Comparison of ENCODE assay signal across 16 cellular contexts in genomic region chr11:61222692-61223091, GRCh38. TPM values are rescaled to one million over a fixed set of nuclear protein-coding genes. Genes with fewer than 3 reads are reported as not detected.
DNase-seq lines count a peak whose midpoint lies in the region; ATAC-seq and TF ChIP-seq lines count a peak whose summit lies in the region.
"Not testable (repeated sequence)": the region's sequence is repeated elsewhere in the genome, so short reads cannot be mapped to it uniquely, and the experiment has no call there.
"Had no signal": no experiment of that assay in that cellular context is flagged by ENCODE, and none has a peak within 500 bp of the region (broad histone marks: within the 10 kb centered on the region; RNA-seq: fewer than 3 reads in every experiment).

No MANE protein-coding gene starts in this region.

- no CpG with 5 or more reads among the region's 5 CpGs for WGBS in heart right ventricle, 2 donors
- no CpG with 5 or more reads among the region's 5 CpGs for WGBS in right cardiac atrium
- WGBS in right lobe of liver (ENCODE audit: insufficient coverage, low coverage, low lambda C conversion rate, missing lambda C conversion rate) = no CpG with 5 or more reads among the region's 5 CpGs

- H3K36me3 Mint-ChIP-seq in naive thymus-derived CD4-positive, alpha-beta T cell = not testable (repeated sequence)

- DNase-seq in Right ventricle myocardium inferior (ENCODE audit: missing footprints); heart right ventricle; right cardiac atrium; right lobe of liver; naive thymus-derived CD4-positive, alpha-beta T cell; upper lobe of right lung: not testable (repeated sequence)

- H3K27me3 Mint-ChIP-seq in naive thymus-derived CD4-positive, alpha-beta T cell = not testable (repeated sequence)

- H3K27me3 ChIP-seq in heart right ventricle; right cardiac atrium (ENCODE audit: control insufficient read depth, insufficient read depth); right lobe of liver; naive thymus-derived CD4-positive, alpha-beta T cell (ENCODE audit: control insufficient read depth in 2 of 2, insufficient read depth in 2 of 2, low read length in 2 of 2); upper lobe of right lung: not testable (repeated sequence)

- CTCF ChIA-PET in naive thymus-derived CD4-positive, alpha-beta T cell (lab: Charles Lee) = not testable (repeated sequence)

- not testable (repeated sequence) for H3K4me3 Mint-ChIP-seq in naive thymus-derived CD4-positive, alpha-beta T cell

- not testable (repeated sequence) for TF ChIP-seq POLR2A in right lobe of liver (IDR thresholded peaks at IDR 0.05)

- not testable (repeated sequence) for H3K9me3 Mint-ChIP-seq in naive thymus-derived CD4-positive, alpha-beta T cell

- not testable (repeated sequence) for H3K4me1 ChIP-seq in heart right ventricle; right cardiac atrium (ENCODE audit: control insufficient read depth, insufficient read depth, low read length); right lobe of liver; naive thymus-derived CD4-positive, alpha-beta T cell (ENCODE audit: control insufficient read depth in 2 of 2, insufficient read depth in 2 of 2, low read length in 2 of 2); upper lobe of right lung

- ATAC-seq in Right ventricle myocardium inferior (peak; percentile 68), heart right ventricle (peak in 6 of 8 donors; percentile 28 to 59 (median 42)), right cardiac atrium (peak; percentile 34 to 39), right lobe of liver (peak; percentile 30 to 73 (median 52)), upper lobe of right lung (peak; percentile 81)
- peak; percentile 49 for ATAC-seq in naive thymus-derived CD4-positive, alpha-beta T cell

- intact Hi-C loops in Right ventricle myocardium inferior (cut with DNase I); heart right ventricle (cut with DNase I); right cardiac atrium (cut with DNase I); right lobe of liver (cut with DNase I); naive thymus-derived CD4-positive, alpha-beta T cell (cut with micrococcal nuclease); upper lobe of right lung (cut with DNase I): not testable (repeated sequence)

- not testable (repeated sequence) for H3K4me1 Mint-ChIP-seq in naive thymus-derived CD4-positive, alpha-beta T cell

- H3K9me3 ChIP-seq in heart right ventricle; right cardiac atrium (ENCODE audit: control insufficient read depth, low read length); right lobe of liver; naive thymus-derived CD4-positive, alpha-beta T cell (ENCODE audit: control insufficient read depth in 2 of 3, low read length in 3 of 3); upper lobe of right lung: not testable (repeated sequence)

- not testable (repeated sequence) for H3K27ac Mint-ChIP-seq in naive thymus-derived CD4-positive, alpha-beta T cell

- POLR2A ChIA-PET in naive thymus-derived CD4-positive, alpha-beta T cell (lab: Charles Lee) = not testable (repeated sequence)

- not testable (repeated sequence) for H3K36me3 ChIP-seq in heart right ventricle; right lobe of liver; naive thymus-derived CD4-positive, alpha-beta T cell (ENCODE audit: control insufficient read depth in 2 of 3, insufficient read depth in 3 of 3, low read length in 3 of 3); upper lobe of right lung

- not testable (repeated sequence) for TF ChIP-seq CTCF in heart right ventricle (IDR thresholded peaks at IDR 0.05); right lobe of liver (IDR thresholded peaks at IDR 0.05); upper lobe of right lung (IDR thresholded peaks at IDR 0.05)

- not testable (repeated sequence) for H3K27ac ChIP-seq in heart right ventricle; right cardiac atrium (ENCODE audit: low read length); right lobe of liver; naive thymus-derived CD4-positive, alpha-beta T cell (ENCODE audit: low read depth, low read length); upper lobe of right lung

- not testable (repeated sequence) for H3K4me3 ChIP-seq in heart right ventricle; right cardiac atrium (ENCODE audit: low read length); right lobe of liver; naive thymus-derived CD4-positive, alpha-beta T cell (ENCODE audit: low read length); upper lobe of right lung

RNA-seq across cellular contexts. Expression of gene PGA4, which starts 0.5 kb away (rescaled TPM):
- total RNA-seq in Right ventricle myocardium inferior = not detected
- 1 to 10 TPM in 2 of 10 donors, under 1 TPM in 1, not detected in 7; 0.76 to 2.6 (median 2.6) TPM for total RNA-seq in heart right ventricle
- 1 to 10 TPM in 1 of 2 donors, not detected in 1; 1.7 TPM for polyA plus RNA-seq in heart right ventricle
- 1 to 10 TPM in 2 of 4 donors, under 1 TPM in 2; 0.71 to 7.4 (median 2.8) TPM for total RNA-seq in right cardiac atrium
- polyA plus RNA-seq in right cardiac atrium = 4.1 TPM
- 1 to 10 TPM in 1 of 6 experiments, under 1 TPM in 3, not detected in 2; 0.15 to 1.5 (median 0.52) TPM for total RNA-seq in right lobe of liver
- total RNA-seq in naive thymus-derived CD4-positive, alpha-beta T cell = 1 to 10 TPM in 1 of 5 experiments, not detected in 4; 1.9 TPM
- not detected for polyA plus RNA-seq in naive thymus-derived CD4-positive, alpha-beta T cell
- total RNA-seq in upper lobe of right lung = 0.67 TPM
- total RNA-seq: A172; A673; Calu3; CD4-positive, alpha-beta memory T cell; Daoy; G401; GM23338; H4; H9 had no signal
- polyA plus RNA-seq: BJ; CD4-positive, alpha-beta memory T cell had no signal

RNA-seq across cellular contexts. Expression of gene PGA5, which starts 18.3 kb away (rescaled TPM):
- total RNA-seq in Right ventricle myocardium inferior = 0.95 TPM
- under 1 TPM in 4 of 10 donors, not detected in 6; 0.30 to 0.93 (median 0.60) TPM for total RNA-seq in heart right ventricle
- under 1 TPM; 0.14 to 0.66 TPM for polyA plus RNA-seq in heart right ventricle
- 1 to 10 TPM in 2 of 4 donors, under 1 TPM in 2; 0.54 to 3.4 (median 0.81) TPM for total RNA-seq in right cardiac atrium
- 3.6 TPM for polyA plus RNA-seq in right cardiac atrium
- under 1 TPM in 2 of 6 experiments, not detected in 4; 0.20 to 1.00 TPM for total RNA-seq in right lobe of liver
- total RNA-seq in naive thymus-derived CD4-positive, alpha-beta T cell = not detected
- polyA plus RNA-seq in naive thymus-derived CD4-positive, alpha-beta T cell = not detected
- total RNA-seq in upper lobe of right lung = not detected
- total RNA-seq: A172; A673; Calu3; CD4-positive, alpha-beta memory T cell; Daoy; G401; H4 had no signal
- polyA plus RNA-seq: BJ; CD4-positive, alpha-beta memory T cell had no signal

RNA-seq across cellular contexts. Expression of gene PGA3, which starts 19.4 kb away (rescaled TPM):
- total RNA-seq in Right ventricle myocardium inferior (1.2 TPM), heart right ventricle (under 1 TPM in 4 of 10 donors, not detected in 6; 0.18 to 0.92 (median 0.45) TPM), right cardiac atrium (1 to 10 TPM in 3 of 4 donors, under 1 TPM in 1; 0.59 to 2.5 (median 1.6) TPM), right lobe of liver (under 1 TPM in 3 of 6 experiments, not detected in 3; 0.15 to 0.55 (median 0.23) TPM), upper lobe of right lung (not detected)
- polyA plus RNA-seq in heart right ventricle (1 to 10 TPM; 1.0 to 3.4 TPM), right cardiac atrium (1.7 TPM)
- total RNA-seq in naive thymus-derived CD4-positive, alpha-beta T cell = under 1 TPM in 1 of 5 experiments, not detected in 4; 0.83 TPM
- polyA plus RNA-seq in naive thymus-derived CD4-positive, alpha-beta T cell = not detected
- total RNA-seq: A172; A673; Calu3; CD4-positive, alpha-beta memory T cell; Daoy; G401; GM23338; H4; H9 had no signal
- polyA plus RNA-seq: BJ; CD4-positive, alpha-beta memory T cell had no signal
